Comparison of ENCODE assay signal across 24 cellular contexts in the genomic region with DNA sequence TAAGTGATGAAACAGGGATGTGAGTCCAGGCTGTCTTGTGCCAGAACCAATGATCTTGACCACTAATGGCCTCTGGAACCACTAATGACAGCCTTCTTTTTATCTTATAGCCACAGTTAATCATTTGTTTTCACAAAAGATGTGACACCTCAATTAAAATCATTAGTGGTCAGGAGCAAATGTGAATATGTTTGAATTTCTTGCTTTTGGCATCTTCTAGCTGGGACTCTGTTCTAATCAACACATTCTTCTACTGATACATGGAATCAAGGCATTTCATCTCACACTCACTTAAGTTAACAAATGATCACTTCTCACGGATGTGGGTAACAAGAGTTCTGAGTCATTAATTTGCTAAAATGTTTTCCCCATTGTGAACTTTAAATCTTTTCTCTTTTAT.
A peak's percentile ranks its signal among the peaks of the same experiment; 100 is the strongest.
DNase-seq lines count a peak whose midpoint lies in the region; ATAC-seq and TF ChIP-seq lines count a peak whose summit lies in the region.
"Had no signal": no experiment of that assay in that cellular context is flagged by ENCODE, and none has a peak within 500 bp of the region (broad histone marks: within the 10 kb centered on the region; RNA-seq: fewer than 3 reads in every experiment).

No MANE protein-coding gene starts in this region.

- no peak overlapping the region for H2AFZ ChIP-seq in IMR-90 (replicated peaks; ENCODE audit: low read length, poor library complexity)
- H2AFZ ChIP-seq: parathyroid adenoma had no signal

- H3K4me3 Mint-ChIP-seq in effector memory CD8-positive, alpha-beta T cell = no peak overlapping the region
- H3K4me3 Mint-ChIP-seq: CD4-positive, alpha-beta T cell; memory B cell; nephron; stimulated activated naive CD8-positive, alpha-beta T cell treated with anti-CD3 and anti-CD28 coated beads, Interleukin-15, amount 100 ng/mL, for 72 hours; type B pancreatic cell had no signal

- H2BK15ac ChIP-seq in IMR-90 (ENCODE audit: low read depth, low read length) = no peak overlapping the region; the same call in 2 of the 3 replicates

- peak; percentile 45 for DNase-seq in A172 (ENCODE audit: low spot score)
- peak; percentile 13 for DNase-seq in IMR-90
- no peak for DNase-seq in effector memory CD8-positive, alpha-beta T cell
- DNase-seq in lower lobe of right lung = no peak
- no peak for DNase-seq in effector CD4-positive, alpha-beta T cell
- DNase-seq in AML-193 (lab: John Stamatoyannopoulos, UW) = no peak
- DNase-seq in transverse colon = no peak
- DNase-seq: activated effector memory CD4-positive, alpha-beta T cell treated with anti-CD3 and anti-CD28 coated beads, Interleukin-2, amount 50 U/mL, for 16 hours; caudate nucleus; CD4-positive, alpha-beta T cell; Kasumi-1; NCI-H1105; NCI-H524; OCI-M1; SHP77 treated with DMSO at 0.1 percent for 48 hours; stimulated activated CD4-positive, alpha-beta T cell treated with anti-CD3 and anti-CD28 coated beads, Interleukin-1b, Interleukin-23, amount 100 ng/mL, for 48 hours; stimulated activated naive CD8-positive, alpha-beta T cell treated with anti-CD3 and anti-CD28 coated beads, Interleukin-15, amount 100 ng/mL, for 72 hours; T-helper 1 cell had no signal

- no peak overlapping the region for H2BK120ac ChIP-seq in IMR-90 (ENCODE audit: low read depth, low read length)

- H3K9me3 ChIP-seq in IMR-90 (ENCODE audit: control insufficient read depth, insufficient read depth, low read length) = no peaks in the 10 kb centered on the region
- no peaks in the 10 kb centered on the region for H3K9me3 ChIP-seq in lower lobe of right lung
- no peaks in the 10 kb centered on the region for H3K9me3 ChIP-seq in transverse colon

- TF ChIP-seq EP300 in transverse colon (IDR thresholded peaks at IDR 0.05; ENCODE audit: low read depth) = no peak

- no peaks in the 10 kb centered on the region for H3K79me1 ChIP-seq in IMR-90 (ENCODE audit: low read depth in 1 of 2, low read length in 2 of 2)

- H2BK5ac ChIP-seq in IMR-90 (ENCODE audit: low read depth, low read length, poor library complexity, severe bottlenecking) = no peak overlapping the region

- peaks cover 0 to 10% of the 10 kb centered on the region in 2 donors for H3K27me3 Mint-ChIP-seq in effector memory CD8-positive, alpha-beta T cell

- no peak overlapping the region for H3K4me3 ChIP-seq in IMR-90 (ENCODE audit: insufficient read depth, low read depth, low read length)
- H3K4me3 ChIP-seq in lower lobe of right lung = no peak overlapping the region
- no peak overlapping the region for H3K4me3 ChIP-seq in transverse colon

- CTCF ChIA-PET in IMR-90 (lab: Yijun Ruan, JAX) = no interaction called here

- H3K9me1 ChIP-seq in IMR-90 (ENCODE audit: insufficient read depth, low read length) = peaks cover 12% of the 10 kb centered on the region; the same call in 1 of the 2 replicates

- H3K36me3 Mint-ChIP-seq in effector memory CD8-positive, alpha-beta T cell (ENCODE audit: insufficient read depth) = no peaks in the 10 kb centered on the region
- H3K36me3 Mint-ChIP-seq: memory B cell had no signal

- peak overlapping the region in 1 of 2 donors; percentile 10 for H3K27ac Mint-ChIP-seq in effector memory CD8-positive, alpha-beta T cell
- H3K27ac Mint-ChIP-seq: CD4-positive, alpha-beta T cell; memory B cell; nephron; stimulated activated naive CD8-positive, alpha-beta T cell treated with anti-CD3 and anti-CD28 coated beads, Interleukin-15, amount 100 ng/mL, for 72 hours; type B pancreatic cell had no signal

- WGBS in IMR-90 (ENCODE audit: extremely low coverage in 2 of 2, insufficient read length in 1 of 2), 2 experiments = no CpG with 5 or more reads among the region's 1 CpG
- WGBS in transverse colon (ENCODE audit: low coverage in 1 of 2), 2 donors = 50 to 62% methylated on average over 1 of the region's 1 CpG

- H3K56ac ChIP-seq in IMR-90 (ENCODE audit: extremely low read depth, insufficient read depth, low read length) = no peak overlapping the region

- H3K23ac ChIP-seq in IMR-90 (ENCODE audit: low read depth, low read length) = no peak overlapping the region

- TF ChIP-seq CTCF in IMR-90 (conservative IDR thresholded peaks at IDR 0.05; ENCODE audit: low read depth, low read length) = no peak
- TF ChIP-seq CTCF in lower lobe of right lung (IDR thresholded peaks at IDR 0.05) = no peak
- no peak for TF ChIP-seq CTCF in transverse colon (IDR thresholded peaks at IDR 0.05)

- no peak for TF ChIP-seq RAD21 in IMR-90 (IDR thresholded peaks at IDR 0.05; ENCODE audit: low read length)

- no peak overlapping the region; the same call in 1 of the 2 replicates for H2AK5ac ChIP-seq in IMR-90 (ENCODE audit: low read depth, low read length)

- no peak overlapping the region for H3K27ac ChIP-seq in IMR-90 (ENCODE audit: insufficient read depth, low read length)
- no peak overlapping the region for H3K27ac ChIP-seq in lower lobe of right lung
- H3K27ac ChIP-seq in transverse colon = peak overlapping the region in 2 of 4 donors; percentile 71 to 75
- H3K27ac ChIP-seq: parathyroid adenoma, VCaP had no signal

- no TSS peak for BruUV-seq in IMR-90 (replicated peaks; lab: Mats Ljungman, UMichigan)

- no peak overlapping the region for H3K4me2 ChIP-seq in IMR-90 (ENCODE audit: low read depth, low read length)

- H2AK9ac ChIP-seq in IMR-90 (replicated peaks; ENCODE audit: low read depth, low read length, poor library complexity) = no peak overlapping the region

- peak overlapping the region; percentile 48; the same call in 1 of the 2 replicates for H2BK20ac ChIP-seq in IMR-90 (ENCODE audit: low read depth, low read length)

- H3K27me3 ChIP-seq in IMR-90 (ENCODE audit: control insufficient read depth, insufficient read depth, low read length) (no peaks in the 10 kb centered on the region), lower lobe of right lung (ENCODE audit: low read depth) (no peaks in the 10 kb centered on the region), transverse colon (no peaks in the 10 kb centered on the region)

- H3K36me3 ChIP-seq in IMR-90 (ENCODE audit: control insufficient read depth, insufficient read depth, low read length) (no peaks in the 10 kb centered on the region), lower lobe of right lung (no peaks in the 10 kb centered on the region), transverse colon (no peaks in the 10 kb centered on the region)

- H3K9me3 Mint-ChIP-seq in effector memory CD8-positive, alpha-beta T cell = peaks cover 0 to 8% of the 10 kb centered on the region in 2 donors
- H3K9me3 Mint-ChIP-seq: CD4-positive, alpha-beta T cell; memory B cell; nephron had no signal

- dilution Hi-C loops in IMR-90 (cut with HindIII; ENCODE audit: low sequenced_read_pairs, unreplicated experiment) = no loop called here

- in situ Hi-C loops in IMR-90 (cut with MboI; ENCODE audit: low sequenced_read_pairs) = no loop called here
- in situ Hi-C loops in transverse colon (cut with MboI; ENCODE audit: low pct_ligation_motif_present in 1 of 4, low pct_unique_long_range_greater_than_20kb in 1 of 4, low sequenced_read_pairs in 3 of 4) = no loop called here

- 0 out of 2 replicates have a peak overlapping the region, but pooled peaks have one; percentile 24 for H3K18ac ChIP-seq in IMR-90 (ENCODE audit: low read depth, low read length)

- H4K20me1 ChIP-seq in IMR-90 (ENCODE audit: insufficient read depth, low read length) = no peaks in the 10 kb centered on the region

- peaks cover 17 to 27% of the 10 kb centered on the region in 2 donors for H3K4me1 Mint-ChIP-seq in effector memory CD8-positive, alpha-beta T cell (ENCODE audit: low read depth in 2 of 2)
- H3K4me1 Mint-ChIP-seq: memory B cell; stimulated activated naive CD8-positive, alpha-beta T cell treated with anti-CD3 and anti-CD28 coated beads, Interleukin-15, amount 100 ng/mL, for 72 hours had no signal

- H4K8ac ChIP-seq in IMR-90 (ENCODE audit: low read depth in 2 of 2, low read length in 2 of 2) = no peak overlapping the region

- POLR2A ChIA-PET in IMR-90 (lab: Charles Lee; ENCODE audit: unreplicated experiment) = no interaction called here

- H4K91ac ChIP-seq in IMR-90 (ENCODE audit: insufficient read depth, low read depth, low read length) = no peak overlapping the region

- intact Hi-C loops in IMR-90 (cut with micrococcal nuclease) = no loop called here
- intact Hi-C loops in lower lobe of right lung (cut with DNase I) = no loop called here
- intact Hi-C loops in transverse colon (cut with DNase I; ENCODE audit: low total_unique reads) = no loop called here

- no peak overlapping the region for H4K5ac ChIP-seq in IMR-90 (ENCODE audit: low read depth, low read length)

- H3K4ac ChIP-seq in IMR-90 (ENCODE audit: low read depth, low read length) = no peak overlapping the region

- no peak overlapping the region; the same call in 1 of the 2 replicates for H3K14ac ChIP-seq in IMR-90 (replicated peaks; ENCODE audit: low read depth, low read length)

- H3K9ac ChIP-seq in IMR-90 (ENCODE audit: low read depth, low read length) = no peak overlapping the region
- H3K9ac ChIP-seq: parathyroid adenoma had no signal

- peaks cover 10% of the 10 kb centered on the region for H3K4me1 ChIP-seq in IMR-90 (ENCODE audit: control insufficient read depth, insufficient read depth, low read length)
- H3K4me1 ChIP-seq in lower lobe of right lung = peaks cover 37% of the 10 kb centered on the region
- peaks cover 8 to 27% (median 12%) of the 10 kb centered on the region in 4 donors for H3K4me1 ChIP-seq in transverse colon
- H3K4me1 ChIP-seq: parathyroid adenoma had no signal

- ATAC-seq in IMR-90 (ENCODE audit: low read depth) = no peak
- ATAC-seq in effector memory CD8-positive, alpha-beta T cell (replicated peaks) = peak; percentile 79
- ATAC-seq in lower lobe of right lung = peak; percentile 32 to 34
- ATAC-seq in GM19023 (IDR thresholded peaks at IDR 0.05; ENCODE audit: unreplicated experiment) = no peak
- ATAC-seq: stimulated activated naive CD8-positive, alpha-beta T cell treated with anti-CD3 and anti-CD28 coated beads, Interleukin-15, amount 100 ng/mL, for 72 hours had no signal

- TF ChIP-seq POLR2A in IMR-90 (IDR thresholded peaks at IDR 0.05; ENCODE audit: low read depth, low read length) = no peak
- TF ChIP-seq POLR2A in transverse colon (IDR thresholded peaks at IDR 0.05) = no peak

TF ChIP-seq in IMR-90, 13 proteins besides CTCF, POLR2A, EP300 and RAD21:
- no peak for TF ChIP-seq MXI1 (IDR thresholded peaks at IDR 0.05; ENCODE audit: borderline replicate concordance, low read depth, low read length)
- TF ChIP-seq FOS (IDR thresholded peaks at IDR 0.05; ENCODE audit: low read depth, low read length) = no peak

Comparison
In these comparisons a context has a peak if more than half of its experiments do, and no peak if none do; other contexts are left out.
1. DNase-seq: peak in A172 (single experiment) and IMR-90 (single experiment); none in effector memory CD8-positive, alpha-beta T cell (0 of 3), lower lobe of right lung (single experiment), effector CD4-positive, alpha-beta T cell (single experiment), AML-193 (0 of 2) and transverse colon (single experiment).
2. ATAC-seq: peak in effector memory CD8-positive, alpha-beta T cell (single experiment) and lower lobe of right lung (2 of 2); none in IMR-90 (single experiment) and GM19023 (single experiment).